ENCODE assay signal across 10 cellular contexts in the genomic region with DNA sequence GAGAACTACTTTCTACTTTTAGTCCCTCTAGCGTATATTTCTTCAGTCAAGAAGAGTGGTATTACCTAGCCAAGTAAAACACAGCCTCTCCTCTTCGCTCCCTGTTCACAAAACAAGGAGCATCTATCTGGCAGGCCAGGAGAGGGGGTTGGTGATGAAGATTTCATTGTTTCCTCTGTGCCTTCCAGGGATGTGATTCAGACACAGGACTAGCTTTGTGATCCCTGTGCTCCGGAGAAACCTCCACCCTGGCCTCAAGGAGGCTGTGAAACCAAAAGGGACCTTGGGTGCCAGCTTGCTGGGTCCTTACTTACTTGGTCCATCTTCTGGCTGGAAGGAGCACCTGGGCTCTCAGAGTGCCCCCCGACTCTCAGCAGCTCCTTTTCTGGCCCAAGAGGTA. TPM values are rescaled to one million over a fixed set of nuclear protein-coding genes. Genes with fewer than 3 reads are reported as not detected.
DNase-seq lines count a peak whose midpoint lies in the region; ATAC-seq and TF ChIP-seq lines count a peak whose summit lies in the region.
"Had no signal": no experiment of that assay in that cellular context is flagged by ENCODE, and none has a peak within 500 bp of the region (broad histone marks: within the 10 kb centered on the region; RNA-seq: fewer than 3 reads in every experiment).

No MANE protein-coding gene starts in this region.

- no peak for TF ChIP-seq POLR2A in tibial nerve (IDR thresholded peaks at IDR 0.05)

- 37 to 48% methylated on average over 4 of the region's 4 CpGs for WGBS in tibial nerve, 2 donors

- intact Hi-C loops in upper lobe of right lung (cut with DNase I), result no loop called here

- H3K36me3 ChIP-seq in tibial nerve (peaks cover 8 to 16% (median 9%) of the 10 kb centered on the region in 3 donors), upper lobe of right lung (peaks cover 8% of the 10 kb centered on the region)

- peaks cover 18% of the 10 kb centered on the region for H3K36me3 Mint-ChIP-seq in chondrocyte (ENCODE audit: low read depth)
- no peaks in the 10 kb centered on the region for H3K36me3 Mint-ChIP-seq in stimulated activated memory B cell treated with anti-CD40 and anti-IgM and Interleukin-4, amounts not matched to agents 10 μg/mL and 1 μg/mL and 100 μg/mL, for 72 hours

- H3K4me1 ChIP-seq in tibial nerve (peaks cover 0 to 45% (median 19%) of the 10 kb centered on the region in 4 donors), upper lobe of right lung (peaks cover 21% of the 10 kb centered on the region)

- H3K27ac ChIP-seq in tibial nerve (peak overlapping the region; percentile 95 to 99 (median 98)), upper lobe of right lung (no peak overlapping the region)

- no peaks in the 10 kb centered on the region for H3K27me3 Mint-ChIP-seq in chondrocyte (ENCODE audit: low read depth)
- peaks cover 40% of the 10 kb centered on the region for H3K27me3 Mint-ChIP-seq in stimulated activated memory B cell treated with anti-CD40 and anti-IgM and Interleukin-4, amounts not matched to agents 10 μg/mL and 1 μg/mL and 100 μg/mL, for 72 hours

- peak in 1 of 2 donors; percentile 71 for TF ChIP-seq EP300 in tibial nerve (IDR thresholded peaks at IDR 0.05)

- no peaks in the 10 kb centered on the region for H3K9me3 ChIP-seq in tibial nerve
- no peaks in the 10 kb centered on the region for H3K9me3 ChIP-seq in upper lobe of right lung

- TF ChIP-seq CTCF in chondrocyte (IDR thresholded peaks at IDR 0.05) (peak; percentile 66), tibial nerve (IDR thresholded peaks at IDR 0.05) (peak in 4 of 5 experiments; percentile 9 to 59 (median 33)), upper lobe of right lung (IDR thresholded peaks at IDR 0.05) (no peak)

- no peaks in the 10 kb centered on the region for H3K27me3 ChIP-seq in tibial nerve
- no peaks in the 10 kb centered on the region for H3K27me3 ChIP-seq in upper lobe of right lung

- DNase-seq in NCI-H82 (lab: John Stamatoyannopoulos, UW), result peak; percentile 17
- DNase-seq in NCI-H82 treated with DMSO at 0.1 percent for 48 hours (lab: John Stamatoyannopoulos, UW; ENCODE audit: unreplicated experiment), result no peak
- no peak for DNase-seq in chondrocyte (ENCODE audit: low spot score)
- peak; percentile 44 for DNase-seq in left lobe of liver (ENCODE audit: low spot score)
- peak; percentile 49 to 68 for DNase-seq in tibial nerve (ENCODE audit: low spot score in 2 of 2)
- no peak for DNase-seq in upper lobe of right lung
- DNase-seq: KG1 had no signal

- H3K4me3 ChIP-seq in tibial nerve, result no peak overlapping the region
- H3K4me3 ChIP-seq in upper lobe of right lung, result no peak overlapping the region

- ATAC-seq in left lobe of liver, result no peak
- ATAC-seq in GM21447 (IDR thresholded peaks at IDR 0.05; ENCODE audit: unreplicated experiment), result no peak
- ATAC-seq in upper lobe of right lung, result no peak
- no peak for ATAC-seq in stimulated activated memory B cell treated with anti-CD40 and anti-IgM and Interleukin-4, amounts not matched to agents 10 μg/mL and 1 μg/mL and 100 μg/mL, for 72 hours
- ATAC-seq: Panc1 had no signal

- H3K4me1 Mint-ChIP-seq in chondrocyte (ENCODE audit: low read depth), result peaks cover 40% of the 10 kb centered on the region
- peaks cover 14% of the 10 kb centered on the region for H3K4me1 Mint-ChIP-seq in stimulated activated memory B cell treated with anti-CD40 and anti-IgM and Interleukin-4, amounts not matched to agents 10 μg/mL and 1 μg/mL and 100 μg/mL, for 72 hours

- H3K9me3 Mint-ChIP-seq in chondrocyte (ENCODE audit: low read depth), result no peaks in the 10 kb centered on the region
- H3K9me3 Mint-ChIP-seq in stimulated activated memory B cell treated with anti-CD40 and anti-IgM and Interleukin-4, amounts not matched to agents 10 μg/mL and 1 μg/mL and 100 μg/mL, for 72 hours, result no peaks in the 10 kb centered on the region

- H3K4me3 Mint-ChIP-seq in chondrocyte (ENCODE audit: unreplicated experiment), result no peak overlapping the region
- no peak overlapping the region for H3K4me3 Mint-ChIP-seq in stimulated activated memory B cell treated with anti-CD40 and anti-IgM and Interleukin-4, amounts not matched to agents 10 μg/mL and 1 μg/mL and 100 μg/mL, for 72 hours

- H3K27ac Mint-ChIP-seq in chondrocyte (ENCODE audit: unreplicated experiment), result no peak overlapping the region
- H3K27ac Mint-ChIP-seq in stimulated activated memory B cell treated with anti-CD40 and anti-IgM and Interleukin-4, amounts not matched to agents 10 μg/mL and 1 μg/mL and 100 μg/mL, for 72 hours, result no peak overlapping the region

RNA-seq across cellular contexts. Expression of a gene that starts 5.7 kb away (rescaled TPM):
- total RNA-seq in chondrocyte (191 to 254 TPM (median 195 TPM) in 3 replicates), left lobe of liver (250 TPM), tibial nerve (1,000 to 10,000 TPM; 1,356 to 1,875 (median 1,699) TPM), upper lobe of right lung (191 TPM)

Comparison
In these comparisons a context has a peak if more than half of its experiments do, and no peak if none do; other contexts are left out.
1. DNase-seq: peak in NCI-H82 (single experiment), left lobe of liver (single experiment) and tibial nerve (2 of 2); none in NCI-H82 treated with DMSO at 0.1 percent for 48 hours (single experiment), chondrocyte (single experiment) and upper lobe of right lung (single experiment).